14 cellular contexts compared by ENCODE assay signal in the genomic region with DNA sequence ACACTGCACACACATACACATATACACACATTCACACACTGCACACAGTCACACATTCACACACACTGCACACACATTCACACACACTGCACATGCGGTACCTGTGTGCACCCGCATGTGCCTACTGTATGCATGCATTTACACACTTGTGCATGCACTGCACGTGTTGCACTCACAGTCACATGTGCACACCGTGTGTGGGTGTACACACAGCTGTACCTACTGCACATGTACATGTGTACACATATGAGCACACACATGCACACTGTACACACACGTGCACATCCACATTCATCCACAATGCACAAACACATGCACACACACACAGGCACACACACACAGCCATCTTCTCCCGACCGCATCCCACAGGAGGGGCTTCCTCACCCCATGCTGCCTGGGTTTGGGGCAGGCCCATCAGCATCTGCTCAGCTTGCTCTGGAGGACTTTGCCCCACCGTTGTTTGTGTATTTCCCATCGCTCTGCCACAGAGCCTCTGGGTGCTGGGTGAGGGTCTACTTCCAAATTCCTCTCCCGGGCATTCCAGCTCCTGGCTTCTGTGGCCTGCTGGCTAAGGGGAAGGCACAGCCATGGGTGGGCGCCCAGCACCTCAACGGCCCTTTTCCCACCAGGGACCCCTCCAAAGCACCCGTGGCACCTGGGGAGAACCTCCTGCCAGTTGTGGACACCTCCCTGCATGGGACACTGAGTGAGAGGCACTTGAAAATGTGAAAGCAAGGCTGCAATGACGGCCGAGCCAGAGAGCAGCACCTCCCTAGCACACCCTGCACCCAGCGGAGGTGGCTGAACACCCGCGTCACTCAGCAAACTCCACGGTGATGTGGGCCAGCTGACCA.
"Had no signal": no experiment of that assay in that cellular context is flagged by ENCODE, and none has a peak within 500 bp of the region (broad histone marks: within the 10 kb centered on the region; RNA-seq: fewer than 3 reads in every experiment).

No MANE protein-coding gene starts in this region.

- H3K4me1 Mint-ChIP-seq: central memory CD8-positive, alpha-beta T cell; naive thymus-derived CD8-positive, alpha-beta T cell had no signal

- H3K27me3 ChIP-seq: body of pancreas, stomach had no signal

- H3K9me3 Mint-ChIP-seq: central memory CD8-positive, alpha-beta T cell; naive thymus-derived CD8-positive, alpha-beta T cell had no signal

- ATAC-seq: body of pancreas; esophagus mucosa; naive thymus-derived CD8-positive, alpha-beta T cell; psoas muscle had no signal

- H3K36me3 Mint-ChIP-seq: naive thymus-derived CD8-positive, alpha-beta T cell had no signal

- H3K9me3 ChIP-seq: body of pancreas, psoas muscle, stomach had no signal

- DNase-seq: activated CD4-positive, alpha-beta T cell treated with anti-CD3 and anti-CD28 coated beads, Interleukin-2, amount 50 U/mL, for 4 hours; activated CD4-positive, CD25-positive, alpha-beta regulatory T cell treated with anti-CD3 and anti-CD28 coated beads, Interleukin-2, amount 50 U/mL, for 72 hours; activated naive CD4-positive, alpha-beta T cell treated with anti-CD3 and anti-CD28 coated beads, Interleukin-2, amount 50 U/mL, for 16 hours; activated T-cell treated with anti-CD3 and anti-CD28 coated beads, Interleukin-2, amount 50 U/mL, for 1 hour; midbrain; naive thymus-derived CD8-positive, alpha-beta T cell; occipital lobe; stimulated activated CD4-positive, alpha-beta T cell treated with anti-CD3 and anti-CD28 coated beads, Interleukin-4, amount 100 ng/mL, for 24 hours; stomach had no signal

- H3K27me3 Mint-ChIP-seq: central memory CD8-positive, alpha-beta T cell; dendritic cell treated with granulocyte-macrophage colony-stimulating factor and Interleukin-4, amounts not matched to agents 40 ng/mL and 50 ng/mL, for 4 days had no signal

- H3K27ac Mint-ChIP-seq: dendritic cell treated with granulocyte-macrophage colony-stimulating factor and Interleukin-4, amounts not matched to agents 40 ng/mL and 50 ng/mL, for 4 days; naive thymus-derived CD8-positive, alpha-beta T cell had no signal

- H3K27ac ChIP-seq: body of pancreas, psoas muscle, stomach had no signal

- H3K4me3 Mint-ChIP-seq: central memory CD8-positive, alpha-beta T cell; dendritic cell treated with granulocyte-macrophage colony-stimulating factor and Interleukin-4, amounts not matched to agents 40 ng/mL and 50 ng/mL, for 4 days; naive thymus-derived CD8-positive, alpha-beta T cell had no signal

- H3K4me3 ChIP-seq: body of pancreas, psoas muscle, stomach had no signal

- H3K36me3 ChIP-seq: stomach had no signal

- H3K4me1 ChIP-seq: body of pancreas, psoas muscle had no signal
